Comparison of ENCODE assay signal across 8 cellular contexts in the genomic region with DNA sequence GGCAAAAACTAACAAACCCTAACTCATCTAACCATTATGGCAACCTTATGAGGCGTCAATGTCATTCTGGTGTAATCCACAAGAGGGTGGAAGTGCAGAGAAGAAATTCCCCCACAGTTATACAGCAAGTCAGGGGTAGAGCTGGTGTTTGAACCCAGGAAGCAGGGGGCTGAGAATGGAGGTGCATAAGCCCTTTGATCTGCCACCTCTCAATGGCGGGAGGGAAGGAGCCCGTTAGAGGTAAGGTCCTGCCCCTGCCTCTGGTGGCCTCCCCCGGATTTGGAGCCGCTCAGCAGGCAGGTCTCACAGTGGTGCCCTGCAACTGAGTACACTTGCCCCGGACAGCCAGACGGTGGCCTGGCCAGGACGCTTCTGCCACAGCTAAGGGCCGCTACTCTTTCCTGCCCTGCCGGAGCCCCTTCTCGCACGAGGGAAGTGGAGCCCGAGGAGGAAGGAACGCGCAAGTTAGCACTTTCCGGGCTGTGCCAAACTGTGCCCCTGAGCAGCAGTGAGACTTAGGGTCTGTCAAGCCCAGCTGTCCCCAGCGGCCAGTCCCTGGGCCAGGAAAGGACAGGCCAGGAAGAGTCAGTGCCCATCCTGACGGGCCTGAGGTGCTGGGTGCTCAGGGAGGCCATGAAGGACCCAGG. TPM values are rescaled to one million over a fixed set of nuclear protein-coding genes. Genes with fewer than 3 reads are reported as not detected.
DNase-seq lines count a peak whose midpoint lies in the region; ATAC-seq, FAIRE-seq and TF ChIP-seq lines count a peak whose summit lies in the region.

No MANE protein-coding gene starts in this region.

- POLR2A ChIA-PET in MCF 10A (lab: Yijun Ruan, JAX) = no interaction called here

- CTCF ChIA-PET in mammary epithelial cell (lab: Charles Lee; ENCODE audit: low non-redundant PET) = no interaction called here
- CTCF ChIA-PET in MCF 10A (lab: Yijun Ruan, JAX) = interaction anchor here (0.6 to 4.3 kb wide), 12 partner anchors 8 to 398 kb away, joined by 3 to 31 read pairs (median 4); no protein-coding TSS in a partner anchor

- dilution Hi-C loops in mammary epithelial cell (cut with HindIII; ENCODE audit: low sequenced_read_pairs) = no loop called here

- WGBS in mammary epithelial cell (ENCODE audit: low coverage, missing lambda C conversion rate) = 80% methylated on average over 6 of the region's 18 CpGs
- WGBS in testis, 2 donors = 55 to 64% methylated on average over 3 to 18 of the region's 18 CpGs

- no peaks in the 10 kb centered on the region for H4K20me1 ChIP-seq in mammary epithelial cell (ENCODE audit: insufficient read depth, low read length)

- in situ Hi-C loops in mammary epithelial cell (cut with MboI; ENCODE audit: low sequenced_read_pairs in 2 of 2) = no loop called here

- H3K9me3 Mint-ChIP-seq in MCF 10A (ENCODE audit: unreplicated experiment) = no peaks in the 10 kb centered on the region
- no peaks in the 10 kb centered on the region for H3K9me3 Mint-ChIP-seq in activated T-cell treated with anti-CD3 and anti-CD28 coated beads, Interleukin-2, amount 50 U/mL, for 24 hours

- BruUV-seq in mammary epithelial cell (replicated peaks; lab: Mats Ljungman, UMichigan) (no TSS peak), MCF 10A (replicated peaks; lab: Mats Ljungman, UMichigan) (no TSS peak)

- H3K27ac ChIP-seq in mammary epithelial cell (ENCODE audit: insufficient read depth, low read depth, low read length) (no peak overlapping the region), testis (peak overlapping the region in 1 of 2 donors; percentile 42)

- H3K4me3 ChIP-seq in mammary epithelial cell (replicated peaks in 1 of 3; ENCODE audit: insufficient read depth in 1 of 3, low read depth in 2 of 3, low read length in 3 of 3) = no peak overlapping the region
- no peak overlapping the region for H3K4me3 ChIP-seq in testis

- H3K27me3 ChIP-seq in mammary epithelial cell (ENCODE audit: insufficient read depth, low read length) (no peaks in the 10 kb centered on the region), testis (no peaks in the 10 kb centered on the region)

- H3K4me1 ChIP-seq in mammary epithelial cell (ENCODE audit: insufficient read depth, low read length) (peaks cover 20% of the 10 kb centered on the region), testis (peaks cover 21% of the 10 kb centered on the region)

- no peaks in the 10 kb centered on the region for H3K27me3 Mint-ChIP-seq in MCF 10A (ENCODE audit: insufficient read depth, unreplicated experiment)
- H3K27me3 Mint-ChIP-seq in activated T-cell treated with anti-CD3 and anti-CD28 coated beads, Interleukin-2, amount 50 U/mL, for 24 hours = no peaks in the 10 kb centered on the region

- no peak for DNase-seq in mammary epithelial cell
- DNase-seq in MCF 10A (ENCODE audit: unreplicated experiment) = no peak
- DNase-seq in activated T-cell treated with anti-CD3 and anti-CD28 coated beads, Interleukin-2, amount 50 U/mL, for 24 hours = peak; percentile 63
- peak; percentile 12 for DNase-seq in testis
- no peak for DNase-seq in frontal cortex (ENCODE audit: low spot score in 2 of 2)

- TF ChIP-seq POLR2A in testis (IDR thresholded peaks at IDR 0.05) = no peak

- ATAC-seq in HG02973 (IDR thresholded peaks at IDR 0.05; ENCODE audit: unreplicated experiment) (no peak), HG03378 (IDR thresholded peaks at IDR 0.05; ENCODE audit: unreplicated experiment) (no peak)

- peak overlapping the region; percentile 67 for H2AFZ ChIP-seq in mammary epithelial cell (ENCODE audit: low read depth, low read length)

- intact Hi-C loops in mammary epithelial cell (cut with micrococcal nuclease) (no loop called here), MCF 10A (cut with micrococcal nuclease) (no loop called here), testis (cut with DNase I; ENCODE audit: low total_unique reads) (no loop called here)

- no peaks in the 10 kb centered on the region for H3K79me2 ChIP-seq in mammary epithelial cell (ENCODE audit: insufficient read depth, low read length)

- H3K4me3 Mint-ChIP-seq in MCF 10A (ENCODE audit: unreplicated experiment) = no peak overlapping the region
- H3K4me3 Mint-ChIP-seq in activated T-cell treated with anti-CD3 and anti-CD28 coated beads, Interleukin-2, amount 50 U/mL, for 24 hours = no peak overlapping the region

- H3K27ac Mint-ChIP-seq in MCF 10A (ENCODE audit: low read depth, unreplicated experiment) = no peak overlapping the region
- peak overlapping the region; percentile 80 for H3K27ac Mint-ChIP-seq in activated T-cell treated with anti-CD3 and anti-CD28 coated beads, Interleukin-2, amount 50 U/mL, for 24 hours

- no peak overlapping the region for H3K9ac ChIP-seq in mammary epithelial cell (ENCODE audit: insufficient read depth, low read length)

- H3K36me3 ChIP-seq in mammary epithelial cell (ENCODE audit: insufficient read depth, low read length) (no peaks in the 10 kb centered on the region), testis (ENCODE audit: low read depth, missing control alignments) (no peaks in the 10 kb centered on the region)

- H3K36me3 Mint-ChIP-seq in MCF 10A (ENCODE audit: insufficient read depth, unreplicated experiment) = no peaks in the 10 kb centered on the region
- no peaks in the 10 kb centered on the region for H3K36me3 Mint-ChIP-seq in activated T-cell treated with anti-CD3 and anti-CD28 coated beads, Interleukin-2, amount 50 U/mL, for 24 hours (ENCODE audit: low read depth)

- TF ChIP-seq CTCF in mammary epithelial cell (conservative IDR thresholded peaks at IDR 0.05 in 1 of 2, IDR thresholded peaks at IDR 0.05 in 1 of 2; ENCODE audit: extremely low read depth in 1 of 2, insufficient read depth in 1 of 2, low read depth in 1 of 2, low read length in 2 of 2) = peak; percentile 15 to 41
- no peak for TF ChIP-seq CTCF in MCF 10A (IDR thresholded peaks at IDR 0.05; ENCODE audit: unreplicated experiment)
- peak in 1 of 3 experiments; percentile 41 for TF ChIP-seq CTCF in testis (IDR thresholded peaks at IDR 0.05)

- H3K9me3 ChIP-seq in mammary epithelial cell (replicated peaks; ENCODE audit: insufficient read depth, low read length) = no peaks in the 10 kb centered on the region
- H3K9me3 ChIP-seq in testis = no peaks in the 10 kb centered on the region

- peaks cover 9% of the 10 kb centered on the region for H3K4me1 Mint-ChIP-seq in MCF 10A (ENCODE audit: insufficient read depth, unreplicated experiment)
- H3K4me1 Mint-ChIP-seq in activated T-cell treated with anti-CD3 and anti-CD28 coated beads, Interleukin-2, amount 50 U/mL, for 24 hours (ENCODE audit: low read depth) = peaks cover 58% of the 10 kb centered on the region

- H3K4me2 ChIP-seq in mammary epithelial cell (ENCODE audit: insufficient read depth, low read depth, low read length) = no peak overlapping the region

- FAIRE-seq in islet of Langerhans (lab: Jason Lieb, UNC) (peak; percentile 86), frontal cortex (lab: Jason Lieb, UNC) (no peak)

RNA-seq across cellular contexts. Expression of a gene that starts 1.1 kb away (rescaled TPM):
- total RNA-seq in mammary epithelial cell (not detected), MCF 10A (2022) (not detected in 2 replicates), testis (1 to 10 TPM; 5.3 to 7.6 TPM), frontal cortex (0.82 TPM)
- polyA plus RNA-seq in mammary epithelial cell (0.11 TPM), testis (ENCODE audit: insufficient read depth, low read depth, low replicate concordance) (8.3 TPM)
- not detected for polyA minus RNA-seq in mammary epithelial cell

RNA-seq across cellular contexts. Expression of a gene that starts 26.4 kb away (rescaled TPM):
- total RNA-seq in mammary epithelial cell (not detected), MCF 10A (2022) (not detected in 2 replicates), testis (1 to 10 TPM; 3.0 to 6.1 TPM), frontal cortex (6.1 TPM)
- polyA plus RNA-seq in mammary epithelial cell (0.01 TPM), testis (ENCODE audit: insufficient read depth, low read depth, low replicate concordance) (1.6 TPM)
- not detected for polyA minus RNA-seq in mammary epithelial cell

RNA-seq across cellular contexts. Expression of a gene that starts 53.0 kb away (rescaled TPM):
- total RNA-seq in mammary epithelial cell (under 1 TPM in 1 of 2 donors, not detected in 1; 0.21 TPM), MCF 10A (2022) (not detected in 2 replicates), testis (100 to 1,000 TPM; 191 to 439 TPM), frontal cortex (69.3 TPM)
- polyA plus RNA-seq in mammary epithelial cell (0.35 TPM), testis (ENCODE audit: insufficient read depth, low read depth, low replicate concordance) (186 TPM)
- polyA minus RNA-seq in mammary epithelial cell = not detected

Comparison
In these comparisons a context has a peak if more than half of its experiments do, and no peak if none do; other contexts are left out.
1. DNase-seq: peak in activated T-cell treated with anti-CD3 and anti-CD28 coated beads, Interleukin-2, amount 50 U/mL, for 24 hours (single experiment) and testis (single experiment); none in mammary epithelial cell (single experiment), MCF 10A (single experiment) and frontal cortex (0 of 2).
2. RNA of a gene that starts 53.0 kb away (total RNA-seq): 191 to 439 TPM in testis and 69.3 TPM in frontal cortex (single experiment); 0.21 TPM in mammary epithelial cell and not detected in MCF 10A; every median in the first group is over 10 times any median in the second.